18 cellular contexts compared by ENCODE assay signal in the genomic region with DNA sequence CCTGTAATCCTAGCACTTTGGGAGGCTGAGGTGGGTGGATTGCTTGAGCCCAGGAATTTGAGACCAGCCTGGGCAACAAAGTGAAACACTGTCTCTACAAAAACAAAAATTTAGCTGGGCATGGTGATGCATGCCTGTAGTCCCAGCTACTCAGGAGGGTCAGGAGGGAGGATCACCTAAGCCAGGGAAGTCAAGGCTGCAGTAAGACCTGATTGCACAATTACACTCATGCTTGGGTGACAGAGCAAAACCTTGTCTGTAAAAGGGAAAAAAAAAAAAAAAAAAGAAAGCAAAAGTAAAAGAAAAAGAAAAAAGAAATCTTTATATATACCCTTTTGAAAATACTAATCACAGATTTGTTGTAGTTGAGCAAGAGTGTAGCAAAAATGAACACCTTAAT.
A peak's percentile ranks its signal among the peaks of the same experiment; 100 is the strongest.
DNase-seq lines count a peak whose midpoint lies in the region; ATAC-seq, FAIRE-seq and TF ChIP-seq lines count a peak whose summit lies in the region.
"Had no signal": no experiment of that assay in that cellular context is flagged by ENCODE, and none has a peak within 500 bp of the region (broad histone marks: within the 10 kb centered on the region; RNA-seq: fewer than 3 reads in every experiment).

No MANE protein-coding gene starts in this region.

- TF ChIP-seq EP300 in HepG2 (IDR thresholded peaks at IDR 0.05; ENCODE audit: low read depth in 2 of 2, low read length in 2 of 2) (no peak), HepG2 (CRISPR knock-in tag; IDR thresholded peaks at IDR 0.05; ENCODE audit: borderline replicate concordance) (no peak)

- no peak for TF ChIP-seq POLR2A in HepG2 (IDR thresholded peaks at IDR 0.05; ENCODE audit: insufficient read depth in 1 of 2, low read depth in 2 of 2, low read length in 2 of 2)
- no peak for TF ChIP-seq POLR2A in right lobe of liver (IDR thresholded peaks at IDR 0.05)

- TF ChIP-seq CTCF in HepG2 (CRISPR knock-in tag; IDR thresholded peaks at IDR 0.05) (no peak), right lobe of liver (IDR thresholded peaks at IDR 0.05) (no peak)

- H3K27ac ChIP-seq in HepG2 (ENCODE audit: extremely low read length, insufficient read depth, low read length) (no peak overlapping the region), right lobe of liver (no peak overlapping the region)
- H3K27ac ChIP-seq: BLaER1 treated with 17β-estradiol and CSF1 and Interleukin-3, amounts not matched to agents 10 nM and 100 nM had no signal

- no peak for FAIRE-seq in HepG2 (lab: Jason Lieb, UNC)
- FAIRE-seq: GM12878, H1 had no signal

- peaks cover 15% of the 10 kb centered on the region; the same call in 1 of the 2 replicates for H3K9me3 ChIP-seq in HepG2 (ENCODE audit: low read length)
- no peaks in the 10 kb centered on the region for H3K9me3 ChIP-seq in right lobe of liver
- H3K9me3 ChIP-seq: BLaER1 treated with 17β-estradiol and CSF1 and Interleukin-3, amounts not matched to agents 10 nM and 100 nM had no signal

- intact Hi-C loops in HepG2 (cut with micrococcal nuclease; ENCODE audit: unreplicated experiment) (no loop called here), right lobe of liver (cut with DNase I) (no loop called here), left ventricle myocardium superior (cut with micrococcal nuclease) (no loop called here)

- no peaks in the 10 kb centered on the region for H3K27me3 ChIP-seq in HepG2 (ENCODE audit: control insufficient read depth in 1 of 2, insufficient read depth in 2 of 2, low read length in 2 of 2)
- no peaks in the 10 kb centered on the region for H3K27me3 ChIP-seq in right lobe of liver
- H3K27me3 ChIP-seq: BLaER1 treated with 17β-estradiol and CSF1 and Interleukin-3, amounts not matched to agents 10 nM and 100 nM had no signal

- CTCF ChIA-PET in HepG2 (lab: Yijun Ruan, JAX; ENCODE audit: low intra/inter-chr PET ratio, low total read pairs) = no interaction called here

- H3K4me1 ChIP-seq in HepG2 (ENCODE audit: insufficient read depth, low read length) = no peaks in the 10 kb centered on the region
- no peaks in the 10 kb centered on the region for H3K4me1 ChIP-seq in right lobe of liver

- H3K4me2 ChIP-seq in HepG2 (ENCODE audit: low read depth, low read length) = no peak overlapping the region

- in situ Hi-C loops in HepG2 (cut with HindIII; ENCODE audit: extremely low pct_ligation_motif_present, low pct_unique_long_range_greater_than_20kb) = no loop called here

- no TSS peak for BruUV-seq in HepG2 (replicated peaks; lab: Mats Ljungman, UMichigan)

- TF ChIP-seq RAD21 in HepG2 (CRISPR knock-in tag; IDR thresholded peaks at IDR 0.05) = no peak

- H4K20me1 ChIP-seq in HepG2 (ENCODE audit: insufficient read depth, low read length) = no peaks in the 10 kb centered on the region
- H4K20me1 ChIP-seq: BLaER1 treated with 17β-estradiol and CSF1 and Interleukin-3, amounts not matched to agents 10 nM and 100 nM had no signal

- ATAC-seq in HepG2 (no peak), right lobe of liver (no peak), left ventricle myocardium superior (no peak)
- ATAC-seq: CD8-positive, alpha-beta T cell; GM12878 had no signal

- H3K36me3 ChIP-seq in HepG2 (replicated peaks in 1 of 2; ENCODE audit: control insufficient read depth in 1 of 2, insufficient read depth in 2 of 2, low read length in 2 of 2) (no peaks in the 10 kb centered on the region), right lobe of liver (no peaks in the 10 kb centered on the region)
- H3K36me3 ChIP-seq: BLaER1 treated with 17β-estradiol and CSF1 and Interleukin-3, amounts not matched to agents 10 nM and 100 nM had no signal

- H3K4me3 ChIP-seq in HepG2 (replicated peaks in 1 of 3; ENCODE audit: insufficient read depth in 1 of 3, low read depth in 2 of 3, low read length in 3 of 3) = no peak overlapping the region
- H3K4me3 ChIP-seq in right lobe of liver = no peak overlapping the region
- H3K4me3 ChIP-seq: BLaER1 treated with 17β-estradiol and CSF1 and Interleukin-3, amounts not matched to agents 10 nM and 100 nM; GM12878 had no signal

- no peak overlapping the region for H3K9ac ChIP-seq in HepG2 (ENCODE audit: insufficient read depth, low read depth, low read length)
- H3K9ac ChIP-seq: BLaER1 treated with 17β-estradiol and CSF1 and Interleukin-3, amounts not matched to agents 10 nM and 100 nM had no signal

- POLR2A ChIA-PET in HepG2 (lab: Yijun Ruan, JAX) = no interaction called here

- H2AFZ ChIP-seq in HepG2 (ENCODE audit: low read length) = no peak overlapping the region

- no peaks in the 10 kb centered on the region for H3K79me2 ChIP-seq in HepG2 (ENCODE audit: insufficient read depth, low read length)

- DNase-seq in HepG2 (ENCODE audit: low spot score) = no peak
- DNase-seq in right lobe of liver = no peak
- DNase-seq in glomerular visceral epithelial cell (ENCODE audit: extremely low spot score) = peak; percentile 2
- DNase-seq in left kidney (ENCODE audit: low read depth, low spot score) = peak; percentile 62
- no peak for DNase-seq in stimulated activated CD8-positive, alpha-beta memory T cell treated with anti-CD3 and anti-CD28 coated beads, Interleukin-4, amount 100 ng/mL, for 48 hours
- no peak for DNase-seq in left ventricle myocardium superior
- DNase-seq in stimulated activated CD4-positive, alpha-beta T cell treated with anti-CD3 and anti-CD28 coated beads, Interleukin-12 subunit alpha, Interleukin-12 subunit beta, amount 100 ng/mL, for 4 hours = no peak
- DNase-seq in superior temporal gyrus (ENCODE audit: extremely low spot score) = no peak
- DNase-seq: 8988T; CD8-positive, alpha-beta T cell; DMS 273 treated with DMSO at 0.1 percent for 48 hours; DMS53; DND-41; EL; H9 had no signal

TF ChIP-seq in HepG2, 621 proteins besides CTCF, POLR2A, EP300 and RAD21:
- TF ChIP-seq CEBPB (IDR thresholded peaks at IDR 0.05; ENCODE audit: borderline replicate concordance, low read depth, low read length) (peak; percentile 26; the same call in 1 of the 2 replicates), NR2F2 (IDR thresholded peaks at IDR 0.05; ENCODE audit: borderline replicate concordance, low read depth) (no peak), ZFP62 (CRISPR knock-in tag; IDR thresholded peaks at IDR 0.05) (no peak), U2AF1 (optimal IDR thresholded peaks at IDR 0.05; ENCODE audit: low read depth, low read length) (no peak)
- TF ChIP-seq, protein P1, sequence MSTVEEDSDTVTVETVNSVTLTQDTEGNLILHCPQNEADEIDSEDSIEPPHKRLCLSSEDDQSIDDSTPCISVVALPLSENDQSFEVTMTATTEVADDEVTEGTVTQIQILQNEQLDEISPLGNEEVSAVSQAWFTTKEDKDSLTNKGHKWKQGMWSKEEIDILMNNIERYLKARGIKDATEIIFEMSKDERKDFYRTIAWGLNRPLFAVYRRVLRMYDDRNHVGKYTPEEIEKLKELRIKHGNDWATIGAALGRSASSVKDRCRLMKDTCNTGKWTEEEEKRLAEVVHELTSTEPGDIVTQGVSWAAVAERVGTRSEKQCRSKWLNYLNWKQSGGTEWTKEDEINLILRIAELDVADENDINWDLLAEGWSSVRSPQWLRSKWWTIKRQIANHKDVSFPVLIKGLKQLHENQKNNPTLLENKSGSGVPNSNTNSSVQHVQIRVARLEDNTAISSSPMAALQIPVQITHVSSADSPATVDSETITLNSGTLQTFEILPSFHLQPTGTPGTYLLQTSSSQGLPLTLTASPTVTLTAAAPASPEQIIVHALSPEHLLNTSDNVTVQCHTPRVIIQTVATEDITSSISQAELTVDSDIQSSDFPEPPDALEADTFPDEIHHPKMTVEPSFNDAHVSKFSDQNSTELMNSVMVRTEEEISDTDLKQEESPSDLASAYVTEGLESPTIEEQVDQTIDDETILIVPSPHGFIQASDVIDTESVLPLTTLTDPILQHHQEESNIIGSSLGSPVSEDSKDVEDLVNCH (CRISPR knock-in tag; IDR thresholded peaks at IDR 0.05) = no peak

Comparison
In these comparisons a context has a peak if more than half of its experiments do, and no peak if none do; other contexts are left out.
1. DNase-seq: peak in glomerular visceral epithelial cell (single experiment) and left kidney (single experiment); none in HepG2 (single experiment), right lobe of liver (0 of 3), stimulated activated CD8-positive, alpha-beta memory T cell treated with anti-CD3 and anti-CD28 coated beads, Interleukin-4, amount 100 ng/mL, for 48 hours (single experiment), left ventricle myocardium superior (single experiment), stimulated activated CD4-positive, alpha-beta T cell treated with anti-CD3 and anti-CD28 coated beads, Interleukin-12 subunit alpha, Interleukin-12 subunit beta, amount 100 ng/mL, for 4 hours (single experiment) and superior temporal gyrus (single experiment).